ENCODE assay signal across 20 cellular contexts in the genomic region with DNA sequence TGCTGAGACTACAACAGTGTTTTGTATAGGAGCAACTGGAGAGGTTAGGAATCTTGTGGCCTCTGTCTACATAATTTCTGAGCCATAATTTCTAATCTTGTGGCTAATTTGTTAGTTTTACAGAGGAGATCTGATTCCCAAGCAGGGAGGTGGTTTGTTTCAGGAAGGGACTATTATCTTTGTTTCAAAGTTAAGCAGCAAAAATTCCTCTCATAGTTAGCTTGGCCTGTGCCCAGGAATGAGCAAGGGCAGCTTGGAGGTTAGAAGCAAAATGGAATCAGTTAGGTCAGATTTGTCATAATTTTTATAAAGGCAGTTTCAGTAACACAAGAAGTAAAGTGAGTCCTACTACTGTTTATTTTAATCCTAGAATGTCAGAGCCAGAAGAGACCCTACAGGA. TPM values are rescaled to one million over a fixed set of nuclear protein-coding genes. Genes with fewer than 3 reads are reported as not detected.
DNase-seq lines count a peak whose midpoint lies in the region; ATAC-seq and TF ChIP-seq lines count a peak whose summit lies in the region.
"Had no signal": no experiment of that assay in that cellular context is flagged by ENCODE, and none has a peak within 500 bp of the region (broad histone marks: within the 10 kb centered on the region; RNA-seq: fewer than 3 reads in every experiment).

No MANE protein-coding gene starts in this region.

- no peaks in the 10 kb centered on the region for H3K27me3 ChIP-seq in mammary epithelial cell (ENCODE audit: insufficient read depth, low read length)
- peaks cover 20% of the 10 kb centered on the region; the same call in 1 of the 2 replicates for H3K27me3 ChIP-seq in SJCRH30
- no peaks in the 10 kb centered on the region for H3K27me3 ChIP-seq in aorta (ENCODE audit: control insufficient read depth in 1 of 2, insufficient read depth in 2 of 2, low read length in 1 of 2)

- dilution Hi-C loops in mammary epithelial cell (cut with HindIII; ENCODE audit: low sequenced_read_pairs), result no loop called here

- H3K9me3 ChIP-seq in mammary epithelial cell (replicated peaks; ENCODE audit: insufficient read depth, low read length) (no peaks in the 10 kb centered on the region), SJCRH30 (replicated peaks) (no peaks in the 10 kb centered on the region), aorta (ENCODE audit: control insufficient read depth, low read length) (no peaks in the 10 kb centered on the region)

- no peak overlapping the region for H3K27ac ChIP-seq in mammary epithelial cell (ENCODE audit: insufficient read depth, low read depth, low read length)
- no peak overlapping the region for H3K27ac ChIP-seq in SJCRH30
- H3K27ac ChIP-seq in aorta (ENCODE audit: low read depth in 1 of 2, low read length in 2 of 2), result no peak overlapping the region

- BruUV-seq in mammary epithelial cell (replicated peaks; lab: Mats Ljungman, UMichigan) (no TSS peak), MCF 10A (replicated peaks; lab: Mats Ljungman, UMichigan) (no TSS peak)

- H3K4me3 Mint-ChIP-seq in MCF 10A (ENCODE audit: unreplicated experiment), result no peak overlapping the region
- no peak overlapping the region for H3K4me3 Mint-ChIP-seq in activated T-helper 1 cell treated with anti-CD3 and anti-CD28 coated beads, Interleukin-12 subunit alpha, Interleukin-12 subunit beta, Interleukin-2, Interleukin-4 antibody, amounts not matched to agents 30 ng/mL and 10 ng/mL and 1 ng/mL, durations not matched to agents 14 hours and 24 hours and 36 hours
- H3K4me3 Mint-ChIP-seq: CD14-positive monocyte had no signal

- ATAC-seq in aorta (ENCODE audit: low FRiP score), result no peak
- no peak for ATAC-seq in left colon
- ATAC-seq: HCT116, PC-3 had no signal

- H3K4me1 ChIP-seq in mammary epithelial cell (ENCODE audit: insufficient read depth, low read length) (peaks cover 9% of the 10 kb centered on the region), SJCRH30 (no peaks in the 10 kb centered on the region), aorta (ENCODE audit: control insufficient read depth in 1 of 2, insufficient read depth in 2 of 2, low read length in 2 of 2) (no peaks in the 10 kb centered on the region)

- H3K9me3 Mint-ChIP-seq in MCF 10A (ENCODE audit: unreplicated experiment), result no peaks in the 10 kb centered on the region
- H3K9me3 Mint-ChIP-seq in activated T-helper 1 cell treated with anti-CD3 and anti-CD28 coated beads, Interleukin-12 subunit alpha, Interleukin-12 subunit beta, Interleukin-2, Interleukin-4 antibody, amounts not matched to agents 30 ng/mL and 10 ng/mL and 1 ng/mL, durations not matched to agents 14 hours and 24 hours and 36 hours, result no peaks in the 10 kb centered on the region

- no peak overlapping the region for H3K4me3 ChIP-seq in mammary epithelial cell (replicated peaks in 1 of 3; ENCODE audit: insufficient read depth in 1 of 3, low read depth in 2 of 3, low read length in 3 of 3)
- H3K4me3 ChIP-seq in cardiac fibroblast (replicated peaks in 1 of 2; ENCODE audit: low read depth in 2 of 2, low read length in 2 of 2), result no peak overlapping the region
- H3K4me3 ChIP-seq in SJCRH30, result no peak overlapping the region
- H3K4me3 ChIP-seq in aorta (ENCODE audit: low read length in 2 of 2), result no peak overlapping the region

- no peak overlapping the region for H3K27ac Mint-ChIP-seq in MCF 10A (ENCODE audit: low read depth, unreplicated experiment)
- H3K27ac Mint-ChIP-seq in activated T-helper 1 cell treated with anti-CD3 and anti-CD28 coated beads, Interleukin-12 subunit alpha, Interleukin-12 subunit beta, Interleukin-2, Interleukin-4 antibody, amounts not matched to agents 30 ng/mL and 10 ng/mL and 1 ng/mL, durations not matched to agents 14 hours and 24 hours and 36 hours, result no peak overlapping the region
- H3K27ac Mint-ChIP-seq: CD14-positive monocyte had no signal

- H2AFZ ChIP-seq in mammary epithelial cell (ENCODE audit: low read depth, low read length), result peak overlapping the region; percentile 53

- POLR2A ChIA-PET in MCF 10A (lab: Yijun Ruan, JAX), result interaction anchor here (0.6 to 1.3 kb wide), 2 partner anchors 11 to 12 kb away, joined by 3 to 4 read pairs; a partner anchor contains a TSS

- H3K36me3 ChIP-seq in mammary epithelial cell (ENCODE audit: insufficient read depth, low read length), result no peaks in the 10 kb centered on the region
- H3K36me3 ChIP-seq in SJCRH30, result no peaks in the 10 kb centered on the region
- no peaks in the 10 kb centered on the region for H3K36me3 ChIP-seq in aorta (ENCODE audit: control insufficient read depth in 1 of 2, insufficient read depth in 2 of 2, low read length in 1 of 2)

- CTCF ChIA-PET in mammary epithelial cell (lab: Charles Lee; ENCODE audit: low non-redundant PET) (no interaction called here), MCF 10A (lab: Yijun Ruan, JAX) (interaction anchor here (1.1 kb wide), 1 partner anchor 37 kb away, joined by 4 read pairs; no protein-coding TSS in a partner anchor)

- no peak overlapping the region for H3K9ac ChIP-seq in mammary epithelial cell (ENCODE audit: insufficient read depth, low read length)

- H3K4me1 Mint-ChIP-seq in MCF 10A (ENCODE audit: insufficient read depth, unreplicated experiment), result no peaks in the 10 kb centered on the region
- H3K4me1 Mint-ChIP-seq in activated T-helper 1 cell treated with anti-CD3 and anti-CD28 coated beads, Interleukin-12 subunit alpha, Interleukin-12 subunit beta, Interleukin-2, Interleukin-4 antibody, amounts not matched to agents 30 ng/mL and 10 ng/mL and 1 ng/mL, durations not matched to agents 14 hours and 24 hours and 36 hours (ENCODE audit: low read depth), result peaks cover 28% of the 10 kb centered on the region

- no peaks in the 10 kb centered on the region for H3K36me3 Mint-ChIP-seq in MCF 10A (ENCODE audit: insufficient read depth, unreplicated experiment)
- H3K36me3 Mint-ChIP-seq in activated T-helper 1 cell treated with anti-CD3 and anti-CD28 coated beads, Interleukin-12 subunit alpha, Interleukin-12 subunit beta, Interleukin-2, Interleukin-4 antibody, amounts not matched to agents 30 ng/mL and 10 ng/mL and 1 ng/mL, durations not matched to agents 14 hours and 24 hours and 36 hours (ENCODE audit: low read depth), result peaks cover 5% of the 10 kb centered on the region

- no peak for TF ChIP-seq CTCF in mammary epithelial cell (conservative IDR thresholded peaks at IDR 0.05 in 1 of 2, IDR thresholded peaks at IDR 0.05 in 1 of 2; ENCODE audit: extremely low read depth in 1 of 2, insufficient read depth in 1 of 2, low read depth in 1 of 2, low read length in 2 of 2)
- TF ChIP-seq CTCF in MCF 10A (IDR thresholded peaks at IDR 0.05; ENCODE audit: unreplicated experiment), result no peak
- no peak for TF ChIP-seq CTCF in cardiac fibroblast (IDR thresholded peaks at IDR 0.05; ENCODE audit: low read depth, low read length)

- in situ Hi-C loops in mammary epithelial cell (cut with MboI; ENCODE audit: low sequenced_read_pairs in 2 of 2), result no loop called here

- no peak for DNase-seq in mammary epithelial cell
- DNase-seq in MCF 10A (ENCODE audit: unreplicated experiment), result no peak
- peak; percentile 36 to 61 for DNase-seq in cardiac fibroblast (ENCODE audit: low read depth in 2 of 2)
- peak; percentile 39 for DNase-seq in left kidney (ENCODE audit: low read depth, low spot score)
- DNase-seq in activated T-helper 1 cell treated with anti-CD3 and anti-CD28 coated beads, Interleukin-12 subunit alpha, Interleukin-12 subunit beta, Interleukin-2, Interleukin-4 antibody, amounts not matched to agents 30 ng/mL and 10 ng/mL and 1 ng/mL, durations not matched to agents 14 hours and 24 hours and 36 hours (ENCODE audit: low spot score), result no peak
- DNase-seq in SJCRH30, result no peak
- no peak for DNase-seq in aorta
- no peak for DNase-seq in left colon
- DNase-seq: 8988T, COR-L47, DMS153, NCI-H146, NCI-H2107, NCI-H748 treated with DMSO at 0.1 percent for 48 hours, PC-3 had no signal

- H4K20me1 ChIP-seq in mammary epithelial cell (ENCODE audit: insufficient read depth, low read length), result no peaks in the 10 kb centered on the region

- intact Hi-C loops in mammary epithelial cell (cut with micrococcal nuclease), result no loop called here
- intact Hi-C loops in MCF 10A (cut with micrococcal nuclease), result no loop called here
- intact Hi-C loops in activated T-helper 1 cell treated with anti-CD3 and anti-CD28 coated beads, Interleukin-12 subunit alpha, Interleukin-12 subunit beta, Interleukin-2, Interleukin-4 antibody, amounts not matched to agents 30 ng/mL and 10 ng/mL and 1 ng/mL, durations not matched to agents 14 hours and 24 hours and 36 hours (cut with micrococcal nuclease), result no loop called here
- intact Hi-C loops in aorta (cut with DNase I), result no loop called here
- intact Hi-C loops in left colon (cut with DNase I, micrococcal nuclease), result no loop called here

- no peaks in the 10 kb centered on the region for H3K27me3 Mint-ChIP-seq in MCF 10A (ENCODE audit: insufficient read depth, unreplicated experiment)
- peaks cover 18% of the 10 kb centered on the region for H3K27me3 Mint-ChIP-seq in activated T-helper 1 cell treated with anti-CD3 and anti-CD28 coated beads, Interleukin-12 subunit alpha, Interleukin-12 subunit beta, Interleukin-2, Interleukin-4 antibody, amounts not matched to agents 30 ng/mL and 10 ng/mL and 1 ng/mL, durations not matched to agents 14 hours and 24 hours and 36 hours (ENCODE audit: insufficient read depth)

- no peak overlapping the region for H3K4me2 ChIP-seq in mammary epithelial cell (ENCODE audit: insufficient read depth, low read depth, low read length)

- H3K79me2 ChIP-seq in mammary epithelial cell (ENCODE audit: insufficient read depth, low read length), result no peaks in the 10 kb centered on the region

RNA-seq across cellular contexts. Expression of a gene that starts 2.0 kb away (rescaled TPM):
- under 1 TPM; 0.50 to 0.96 TPM for total RNA-seq in mammary epithelial cell
- polyA plus RNA-seq in mammary epithelial cell, result 2.1 TPM
- not detected for polyA minus RNA-seq in mammary epithelial cell
- 0.44 and 2.6 TPM in 2 replicates for total RNA-seq in MCF 10A (2022)
- 1.7 and 2.3 TPM in 2 replicates for total RNA-seq in activated T-helper 1 cell treated with anti-CD3 and anti-CD28 coated beads, Interleukin-12 subunit alpha, Interleukin-12 subunit beta, Interleukin-2, Interleukin-4 antibody, amounts not matched to agents 30 ng/mL and 10 ng/mL and 1 ng/mL, durations not matched to agents 14 hours and 24 hours and 36 hours
- total RNA-seq in SJCRH30 (2014; rRNA removed; shearing (Covaris generic)), result not detected in 2 replicates
- not detected for total RNA-seq in aorta
- polyA plus RNA-seq in aorta, result not detected
- total RNA-seq in left colon, result 1 to 10 TPM in 1 of 2 donors, under 1 TPM in 1; 0.36 to 2.1 TPM
- polyA plus RNA-seq: CD14-positive monocyte, IMR-90 had no signal

RNA-seq across cellular contexts. Expression of a gene that starts 10.9 kb away (rescaled TPM):
- not detected for total RNA-seq in mammary epithelial cell
- not detected for polyA plus RNA-seq in mammary epithelial cell
- not detected for polyA minus RNA-seq in mammary epithelial cell
- not detected in 2 replicates for total RNA-seq in MCF 10A (2022)
- total RNA-seq in activated T-helper 1 cell treated with anti-CD3 and anti-CD28 coated beads, Interleukin-12 subunit alpha, Interleukin-12 subunit beta, Interleukin-2, Interleukin-4 antibody, amounts not matched to agents 30 ng/mL and 10 ng/mL and 1 ng/mL, durations not matched to agents 14 hours and 24 hours and 36 hours, result not detected in 2 replicates
- not detected in 2 replicates for total RNA-seq in SJCRH30 (2014; rRNA removed; shearing (Covaris generic))
- total RNA-seq in aorta, result not detected
- not detected for polyA plus RNA-seq in aorta
- total RNA-seq in left colon, result not detected
- total RNA-seq: HT-29, IMR-90, LHCN-M2, PC-3 had no signal
- polyA plus RNA-seq: CD14-positive monocyte, IMR-90 had no signal

RNA-seq across cellular contexts. Expression of a gene that starts 48.7 kb away (rescaled TPM):
- total RNA-seq in mammary epithelial cell, result not detected
- not detected for polyA plus RNA-seq in mammary epithelial cell
- not detected for polyA minus RNA-seq in mammary epithelial cell
- total RNA-seq in MCF 10A (2022), result not detected in 2 replicates
- not detected in 2 replicates for total RNA-seq in activated T-helper 1 cell treated with anti-CD3 and anti-CD28 coated beads, Interleukin-12 subunit alpha, Interleukin-12 subunit beta, Interleukin-2, Interleukin-4 antibody, amounts not matched to agents 30 ng/mL and 10 ng/mL and 1 ng/mL, durations not matched to agents 14 hours and 24 hours and 36 hours
- total RNA-seq in SJCRH30 (2014; rRNA removed; shearing (Covaris generic)), result not detected in 2 replicates
- total RNA-seq in aorta, result 1 to 10 TPM; 1.1 to 1.9 TPM
- polyA plus RNA-seq in aorta, result not detected
- under 1 TPM in 1 of 2 donors, not detected in 1; 0.25 TPM for total RNA-seq in left colon
- total RNA-seq: HT-29, IMR-90, LHCN-M2, PC-3 had no signal
- polyA plus RNA-seq: CD14-positive monocyte, IMR-90 had no signal

RNA-seq across cellular contexts. Expression of a gene that starts 52.4 kb away (rescaled TPM):
- total RNA-seq in mammary epithelial cell, result not detected
- 0.07 TPM for polyA plus RNA-seq in mammary epithelial cell
- polyA minus RNA-seq in mammary epithelial cell, result not detected
- not detected in 2 replicates for total RNA-seq in MCF 10A (2022)
- 25.4 and 30.2 TPM in 2 replicates for total RNA-seq in activated T-helper 1 cell treated with anti-CD3 and anti-CD28 coated beads, Interleukin-12 subunit alpha, Interleukin-12 subunit beta, Interleukin-2, Interleukin-4 antibody, amounts not matched to agents 30 ng/mL and 10 ng/mL and 1 ng/mL, durations not matched to agents 14 hours and 24 hours and 36 hours
- total RNA-seq in SJCRH30 (2014; rRNA removed; shearing (Covaris generic)), result not detected in 2 replicates
- 1 to 10 TPM; 6.7 to 7.5 TPM for total RNA-seq in aorta
- polyA plus RNA-seq in aorta, result 1 to 10 TPM; 1.5 to 9.4 TPM
- total RNA-seq in left colon, result 1 to 10 TPM; 4.4 to 8.3 TPM
- total RNA-seq: HT-29, IMR-90, PC-3 had no signal
- polyA plus RNA-seq: IMR-90 had no signal

RNA-seq across cellular contexts. Expression of a gene that starts 54.0 kb away (rescaled TPM):
- total RNA-seq in mammary epithelial cell (not detected), MCF 10A (2022) (not detected in 2 replicates), aorta (100 to 1,000 TPM; 136 to 224 TPM), left colon (1 to 10 TPM; 2.3 to 4.3 TPM)
- polyA plus RNA-seq in mammary epithelial cell (not detected), aorta (1 to 10 TPM; 4.0 to 8.8 TPM)
- not detected for polyA minus RNA-seq in mammary epithelial cell
- not detected in 2 replicates for total RNA-seq in activated T-helper 1 cell treated with anti-CD3 and anti-CD28 coated beads, Interleukin-12 subunit alpha, Interleukin-12 subunit beta, Interleukin-2, Interleukin-4 antibody, amounts not matched to agents 30 ng/mL and 10 ng/mL and 1 ng/mL, durations not matched to agents 14 hours and 24 hours and 36 hours
- total RNA-seq in SJCRH30 (2014; rRNA removed; shearing (Covaris generic)), result not detected in 2 replicates
- total RNA-seq: IMR-90, LHCN-M2, PC-3 had no signal
- polyA plus RNA-seq: CD14-positive monocyte, IMR-90 had no signal

Comparison
In these comparisons a context has a peak if more than half of its experiments do, and no peak if none do; other contexts are left out.
1. DNase-seq: peak in cardiac fibroblast (2 of 2) and left kidney (single experiment); none in mammary epithelial cell (single experiment), MCF 10A (single experiment), activated T-helper 1 cell treated with anti-CD3 and anti-CD28 coated beads, Interleukin-12 subunit alpha, Interleukin-12 subunit beta, Interleukin-2, Interleukin-4 antibody, amounts not matched to agents 30 ng/mL and 10 ng/mL and 1 ng/mL, durations not matched to agents 14 hours and 24 hours and 36 hours (single experiment), SJCRH30 (0 of 2), aorta (0 of 2) and left colon (0 of 2).